ENCODE assay signal across 8 cellular contexts in genomic region chr1:2382621-2383361, GRCh38. TPM values are rescaled to one million over a fixed set of nuclear protein-coding genes. Genes with fewer than 3 reads are reported as not detected.
DNase-seq lines count a peak whose midpoint lies in the region; ATAC-seq and TF ChIP-seq lines count a peak whose summit lies in the region.

No MANE protein-coding gene starts in this region.

- H3K27me3 Mint-ChIP-seq in activated CD4-positive, alpha-beta T cell treated with anti-CD3 and anti-CD28 coated beads, Interleukin-2, amount 10 ng/mL, durations not matched to agents 7 days and 5 days = no peaks in the 10 kb centered on the region

- no peak for DNase-seq in AG09319 (ENCODE audit: extremely low read depth, low read depth)
- peak; percentile 74 for DNase-seq in GM20000 (ENCODE audit: low spot score)
- peak; percentile 35 for DNase-seq in activated CD4-positive, alpha-beta T cell treated with anti-CD3 and anti-CD28 coated beads, Interleukin-2, amount 10 ng/mL, durations not matched to agents 7 days and 5 days
- DNase-seq in germinal center (ENCODE audit: low spot score) = peak; percentile 62
- DNase-seq in smooth muscle cell (lab: John Stamatoyannopoulos, UW; ENCODE audit: unreplicated experiment) = no peak
- no peak for DNase-seq in globus pallidus (ENCODE audit: low spot score)

- no peak overlapping the region for H3K4me2 ChIP-seq in smooth muscle cell

- no peaks in the 10 kb centered on the region for H4K20me1 ChIP-seq in smooth muscle cell (ENCODE audit: low read depth)

- CTCF ChIA-PET in activated CD4-positive, alpha-beta T cell treated with anti-CD3 and anti-CD28 coated beads, Interleukin-2, amount 10 ng/mL, durations not matched to agents 7 days and 5 days (lab: Charles Lee) = interaction anchor here (1.0 to 4.1 kb wide), 16 partner anchors 8 to 190 kb away, joined by 3 to 58 read pairs (median 8); partner anchors contain the start of genes FAAP20, MORN1 and RER1

- H3K9me3 Mint-ChIP-seq in activated CD4-positive, alpha-beta T cell treated with anti-CD3 and anti-CD28 coated beads, Interleukin-2, amount 10 ng/mL, durations not matched to agents 7 days and 5 days = no peaks in the 10 kb centered on the region

- no peaks in the 10 kb centered on the region for H3K4me1 ChIP-seq in smooth muscle cell (ENCODE audit: low read depth)

- no peaks in the 10 kb centered on the region for H3K9me3 ChIP-seq in smooth muscle cell (replicated peaks; ENCODE audit: low read depth)

- H3K27ac ChIP-seq in smooth muscle cell (ENCODE audit: low read depth) = no peak overlapping the region

- H3K9ac ChIP-seq in smooth muscle cell (ENCODE audit: low read depth) = no peak overlapping the region

- H3K79me2 ChIP-seq in smooth muscle cell (ENCODE audit: low read depth) = no peaks in the 10 kb centered on the region

- H2AFZ ChIP-seq in smooth muscle cell (ENCODE audit: low read depth) = no peak overlapping the region

- peaks cover 4% of the 10 kb centered on the region for H3K4me1 Mint-ChIP-seq in activated CD4-positive, alpha-beta T cell treated with anti-CD3 and anti-CD28 coated beads, Interleukin-2, amount 10 ng/mL, durations not matched to agents 7 days and 5 days

- ATAC-seq in GM19324 (IDR thresholded peaks at IDR 0.05; ENCODE audit: low FRiP score, unreplicated experiment) (no peak), GM21786 (IDR thresholded peaks at IDR 0.05; ENCODE audit: unreplicated experiment) (no peak)

- peak; percentile 50 for TF ChIP-seq CTCF in AG09319 (IDR thresholded peaks at IDR 0.05; ENCODE audit: low read depth, low read length)
- TF ChIP-seq CTCF in GM20000 (IDR thresholded peaks at IDR 0.05; ENCODE audit: extremely low read depth, missing control alignments) = peak; percentile 47
- peak; percentile 47 for TF ChIP-seq CTCF in smooth muscle cell (IDR thresholded peaks at IDR 0.05; ENCODE audit: borderline replicate concordance, insufficient read depth, poor library complexity, severe bottlenecking)

- H3K4me3 Mint-ChIP-seq in activated CD4-positive, alpha-beta T cell treated with anti-CD3 and anti-CD28 coated beads, Interleukin-2, amount 10 ng/mL, durations not matched to agents 7 days and 5 days = no peak overlapping the region

- H3K27me3 ChIP-seq in smooth muscle cell (ENCODE audit: low read depth) = no peaks in the 10 kb centered on the region

- POLR2A ChIA-PET in activated CD4-positive, alpha-beta T cell treated with anti-CD3 and anti-CD28 coated beads, Interleukin-2, amount 10 ng/mL, durations not matched to agents 7 days and 5 days (lab: Charles Lee) = no interaction called here

- no peaks in the 10 kb centered on the region for H3K36me3 ChIP-seq in smooth muscle cell (ENCODE audit: low read depth)

- H3K27ac Mint-ChIP-seq in activated CD4-positive, alpha-beta T cell treated with anti-CD3 and anti-CD28 coated beads, Interleukin-2, amount 10 ng/mL, durations not matched to agents 7 days and 5 days = no peak overlapping the region

- no peak overlapping the region for H3K4me3 ChIP-seq in smooth muscle cell

- H3K36me3 Mint-ChIP-seq in activated CD4-positive, alpha-beta T cell treated with anti-CD3 and anti-CD28 coated beads, Interleukin-2, amount 10 ng/mL, durations not matched to agents 7 days and 5 days (ENCODE audit: low read depth) = no peaks in the 10 kb centered on the region

- no peaks in the 10 kb centered on the region for H3F3A ChIP-seq in smooth muscle cell (ENCODE audit: low read depth)

- 68% methylated on average over 13 of the region's 13 CpGs for WGBS in smooth muscle cell (ENCODE audit: low lambda C conversion rate)

RNA-seq across cellular contexts. Expression of gene MORN1, which starts 8.6 kb away (rescaled TPM):
- total RNA-seq in activated CD4-positive, alpha-beta T cell treated with anti-CD3 and anti-CD28 coated beads, Interleukin-2, amount 10 ng/mL, durations not matched to agents 7 days and 5 days = 1 to 10 TPM; 6.7 to 8.1 TPM
- 3.2 and 4.9 TPM in 2 replicates for total RNA-seq in smooth muscle cell
- polyA plus RNA-seq in smooth muscle cell = 6.2 and 7.3 TPM in 2 replicates

RNA-seq across cellular contexts. Expression of gene RER1, which starts 8.8 kb away (rescaled TPM):
- 100 to 1,000 TPM; 156 to 159 TPM for total RNA-seq in activated CD4-positive, alpha-beta T cell treated with anti-CD3 and anti-CD28 coated beads, Interleukin-2, amount 10 ng/mL, durations not matched to agents 7 days and 5 days
- total RNA-seq in smooth muscle cell = 101 and 110 TPM in 2 replicates
- polyA plus RNA-seq in smooth muscle cell = 253 and 269 TPM in 2 replicates

RNA-seq across cellular contexts. Expression of gene PEX10, which starts 29.6 kb away (rescaled TPM):
- 10 to 100 TPM in 1 of 2 experiments, 1 to 10 TPM in 1; 9.2 to 10.3 TPM for total RNA-seq in activated CD4-positive, alpha-beta T cell treated with anti-CD3 and anti-CD28 coated beads, Interleukin-2, amount 10 ng/mL, durations not matched to agents 7 days and 5 days
- 10.2 and 14.0 TPM in 2 replicates for total RNA-seq in smooth muscle cell
- polyA plus RNA-seq in smooth muscle cell = 20.3 and 28.1 TPM in 2 replicates

Comparison
In these comparisons a context has a peak if more than half of its experiments do, and no peak if none do; other contexts are left out.
1. DNase-seq: peak in GM20000 (single experiment), activated CD4-positive, alpha-beta T cell treated with anti-CD3 and anti-CD28 coated beads, Interleukin-2, amount 10 ng/mL, durations not matched to agents 7 days and 5 days (single experiment) and germinal center (single experiment); none in AG09319 (single experiment), smooth muscle cell (single experiment) and globus pallidus (single experiment).
2. Peak in every context shown above with its lines, with median percentiles within 50 percentile points of each other: CTCF ChIP-seq.